Comparison of ENCODE assay signal across 27 cellular contexts in genomic region chr11:130876931-130877330, GRCh38. TPM values are rescaled to one million over a fixed set of nuclear protein-coding genes. Genes with fewer than 3 reads are reported as not detected.
DNase-seq lines count a peak whose midpoint lies in the region; ATAC-seq and TF ChIP-seq lines count a peak whose summit lies in the region.
"Had no signal": no experiment of that assay in that cellular context is flagged by ENCODE, and none has a peak within 500 bp of the region (broad histone marks: within the 10 kb centered on the region; RNA-seq: fewer than 3 reads in every experiment).

No MANE protein-coding gene starts in this region.

- H3K9me3 ChIP-seq in right cardiac atrium (ENCODE audit: control insufficient read depth, low read length), result no peaks in the 10 kb centered on the region
- H3K9me3 ChIP-seq in esophagus muscularis mucosa, result no peaks in the 10 kb centered on the region
- H3K9me3 ChIP-seq in sigmoid colon, result no peaks in the 10 kb centered on the region
- no peaks in the 10 kb centered on the region for H3K9me3 ChIP-seq in aorta (ENCODE audit: control insufficient read depth, low read length)
- H3K9me3 ChIP-seq: SK-N-SH, tibial nerve had no signal

- TF ChIP-seq POLR2A in esophagus muscularis mucosa (IDR thresholded peaks at IDR 0.05; ENCODE audit: low read depth), result no peak
- TF ChIP-seq POLR2A in sigmoid colon (IDR thresholded peaks at IDR 0.05), result no peak

- H3K27ac ChIP-seq in right cardiac atrium (ENCODE audit: low read length) (peak overlapping the region; percentile 43), esophagus muscularis mucosa (replicated peaks in 1 of 4) (peak overlapping the region; percentile 10 to 76 (median 36)), sigmoid colon (peak overlapping the region; percentile 17 to 60 (median 56)), aorta (ENCODE audit: low read depth in 1 of 2, low read length in 2 of 2) (peak overlapping the region; percentile 6 to 64)
- H3K27ac ChIP-seq: epithelial cell of prostate had no signal

- H3K27me3 ChIP-seq in right cardiac atrium (ENCODE audit: control insufficient read depth, insufficient read depth) (no peaks in the 10 kb centered on the region), esophagus muscularis mucosa (no peaks in the 10 kb centered on the region), sigmoid colon (no peaks in the 10 kb centered on the region), aorta (ENCODE audit: control insufficient read depth in 1 of 2, insufficient read depth in 2 of 2, low read length in 1 of 2) (no peaks in the 10 kb centered on the region)
- H3K27me3 ChIP-seq: tibial nerve had no signal

- H3K36me3 ChIP-seq in esophagus muscularis mucosa, result peaks cover 46 to 87% (median 71%) of the 10 kb centered on the region in 4 donors
- H3K36me3 ChIP-seq in sigmoid colon, result peaks cover 33 to 81% (median 50%) of the 10 kb centered on the region in 4 donors
- H3K36me3 ChIP-seq in aorta (ENCODE audit: control insufficient read depth in 1 of 2, insufficient read depth in 2 of 2, low read length in 1 of 2), result peaks cover 5 to 13% of the 10 kb centered on the region in 2 donors

- intact Hi-C loops in right cardiac atrium (cut with DNase I) (no loop called here), cardiac septum (cut with DNase I) (no loop called here), esophagus muscularis mucosa (cut with DNase I) (no loop called here), sigmoid colon (cut with DNase I) (no loop called here), aorta (cut with DNase I) (no loop called here)

- WGBS in right cardiac atrium, result 71% methylated on average over 5 of the region's 5 CpGs
- WGBS in esophagus muscularis mucosa, result 76% methylated on average over 5 of the region's 5 CpGs
- 80 to 85% methylated on average over 5 of the region's 5 CpGs for WGBS in sigmoid colon, 2 donors
- WGBS in aorta, 2 donors, result 82% methylated on average over 5 of the region's 5 CpGs

- no peak for TF ChIP-seq EP300 in esophagus muscularis mucosa (IDR thresholded peaks at IDR 0.05)
- no peak for TF ChIP-seq EP300 in sigmoid colon (IDR thresholded peaks at IDR 0.05)

- ATAC-seq in right cardiac atrium (no peak), aorta (ENCODE audit: low FRiP score) (no peak), HG03342 (IDR thresholded peaks at IDR 0.05; ENCODE audit: unreplicated experiment) (no peak)
- ATAC-seq: left lobe of liver; naive thymus-derived CD4-positive, alpha-beta T cell had no signal

- peaks cover 3% of the 10 kb centered on the region for H3K4me1 ChIP-seq in right cardiac atrium (ENCODE audit: control insufficient read depth, insufficient read depth, low read length)
- H3K4me1 ChIP-seq in esophagus muscularis mucosa, result peaks cover 23 to 34% (median 33%) of the 10 kb centered on the region in 4 donors
- H3K4me1 ChIP-seq in sigmoid colon, result peaks cover 0 to 23% (median 14%) of the 10 kb centered on the region in 4 donors
- H3K4me1 ChIP-seq in aorta (ENCODE audit: control insufficient read depth in 1 of 2, insufficient read depth in 2 of 2, low read length in 2 of 2), result peaks cover 3 to 10% of the 10 kb centered on the region in 2 donors

- TF ChIP-seq CTCF in esophagus muscularis mucosa (IDR thresholded peaks at IDR 0.05) (no peak), sigmoid colon (IDR thresholded peaks at IDR 0.05) (no peak)

- DNase-seq in right cardiac atrium (no peak), cardiac septum (ENCODE audit: low spot score) (no peak), esophagus muscularis mucosa (ENCODE audit: extremely low spot score) (no peak), sigmoid colon (no peak), aorta (no peak), Ammon's horn (ENCODE audit: low spot score) (no peak), NCI-H446 treated with DMSO at 0.1 percent for 48 hours (lab: John Stamatoyannopoulos, UW) (no peak)
- DNase-seq: activated CD4-positive, alpha-beta T cell treated with anti-CD3 and anti-CD28 coated beads, Interleukin-2, amount 50 U/mL, for 48 hours; activated CD4-positive, CD25-positive, alpha-beta regulatory T cell treated with anti-CD3 and anti-CD28 coated beads, Interleukin-2, amount 50 U/mL, for 72 hours; activated gamma-delta T cell treated with Interleukin-2 at 50 U/mL for 16 hours; activated T-cell treated with anti-CD3 and anti-CD28 coated beads, Interleukin-2, amount 50 U/mL, for 48 hours; CD4-positive, CD25-positive, alpha-beta regulatory T cell; GOT3; HFFc6; midbrain; naive thymus-derived CD4-positive, alpha-beta T cell; NCI-H1048; NCI-H1694; NCI-H524 treated with DMSO at 0.1 percent for 48 hours; nucleus accumbens; SK-N-SH; stimulated activated naive CD4-positive, alpha-beta T cell treated with Interleukin-2 at 50 U/mL for 16 hours; T-helper 2 cell had no signal

- no peak overlapping the region for H3K4me3 ChIP-seq in right cardiac atrium (ENCODE audit: low read length)
- H3K4me3 ChIP-seq in esophagus muscularis mucosa, result no peak overlapping the region
- no peak overlapping the region for H3K4me3 ChIP-seq in sigmoid colon
- H3K4me3 ChIP-seq in aorta (ENCODE audit: low read length in 2 of 2), result no peak overlapping the region
- H3K4me3 ChIP-seq: tibial nerve had no signal

RNA-seq across cellular contexts. Expression of gene SNX19, which starts 39.3 kb away (rescaled TPM):
- total RNA-seq in right cardiac atrium (10 to 100 TPM; 39.0 to 59.5 (median 50.1) TPM), cardiac septum (45.9 TPM), esophagus muscularis mucosa (100 to 1,000 TPM in 2 of 4 donors, 10 to 100 TPM in 2; 87.6 to 118 (median 95.8) TPM), sigmoid colon (100 to 1,000 TPM in 1 of 4 donors, 10 to 100 TPM in 3; 72.1 to 124 (median 85.9) TPM), aorta (10 to 100 TPM; 53.9 to 71.9 TPM)
- polyA plus RNA-seq in right cardiac atrium (17.3 TPM), sigmoid colon (10 to 100 TPM; 14.1 to 25.0 (median 16.8) TPM), aorta (10 to 100 TPM; 17.5 to 27.1 TPM)
